Comparison of ENCODE assay signal across 23 cellular contexts in the genomic region with DNA sequence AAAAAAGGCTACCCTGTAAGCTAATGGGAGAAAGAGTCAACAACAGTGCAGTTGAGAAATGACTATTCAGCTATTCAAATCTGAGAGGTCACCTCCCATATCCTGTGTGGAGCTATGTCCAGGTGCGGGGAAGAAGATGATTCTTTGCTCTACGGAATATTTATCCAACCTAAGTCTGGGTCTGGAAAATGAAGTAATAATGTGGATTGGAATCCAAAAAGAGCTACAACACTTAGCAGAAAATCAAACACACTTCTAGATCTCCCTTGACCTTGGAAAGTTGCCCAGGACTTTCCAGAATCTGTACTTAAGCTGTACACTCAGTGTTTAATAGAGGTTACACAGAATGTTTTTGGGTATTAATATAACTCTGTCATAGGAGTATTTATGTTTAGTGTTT.
DNase-seq lines count a peak whose midpoint lies in the region; ATAC-seq, FAIRE-seq and TF ChIP-seq lines count a peak whose summit lies in the region.
"Had no signal": no experiment of that assay in that cellular context is flagged by ENCODE, and none has a peak within 500 bp of the region (broad histone marks: within the 10 kb centered on the region; RNA-seq: fewer than 3 reads in every experiment).

No MANE protein-coding gene starts in this region.

- no peak for FAIRE-seq in pancreas (lab: Jason Lieb, UNC)
- FAIRE-seq: colon, GM12891 had no signal

- no peak overlapping the region for H3K4me3 Mint-ChIP-seq in T-helper 17 cell
- H3K4me3 Mint-ChIP-seq: CD4-positive, alpha-beta T cell had no signal

- H3K4me1 Mint-ChIP-seq in T-helper 17 cell: no peaks in the 10 kb centered on the region

- no peak overlapping the region for H3K4me2 ChIP-seq in GM23248 (ENCODE audit: unreplicated experiment)
- H3K4me2 ChIP-seq: hepatocyte had no signal

- no peaks in the 10 kb centered on the region for H3K79me2 ChIP-seq in GM23248 (ENCODE audit: insufficient read depth)
- H3K79me2 ChIP-seq: hepatocyte had no signal

- no peak overlapping the region for H2AFZ ChIP-seq in GM23248
- H2AFZ ChIP-seq: hepatocyte had no signal

- WGBS in GM23248 (ENCODE audit: low coverage in 1 of 2, low lambda C conversion rate in 2 of 2, missing lambda C conversion rate in 2 of 2), 2 experiments: 97 to 100% methylated on average over 2 of the region's 2 CpGs
- 59 to 67% methylated on average over 2 of the region's 2 CpGs for WGBS in pancreas, 2 donors

- no peak for TF ChIP-seq CTCF in pancreas (IDR thresholded peaks at IDR 0.05)

- no peaks in the 10 kb centered on the region for H3F3A ChIP-seq in GM23248 (ENCODE audit: insufficient read depth)

- H3K36me3 ChIP-seq in GM23248 (ENCODE audit: low read depth) (no peaks in the 10 kb centered on the region), adipocyte (ENCODE audit: control insufficient read depth, insufficient read depth, low read length, severe bottlenecking) (no peaks in the 10 kb centered on the region), pancreas (no peaks in the 10 kb centered on the region)
- H3K36me3 ChIP-seq: WERI-Rb-1 had no signal

- H3K27me3 Mint-ChIP-seq in T-helper 17 cell: no peaks in the 10 kb centered on the region
- H3K27me3 Mint-ChIP-seq: CD4-positive, alpha-beta T cell had no signal

- no peak overlapping the region for H3K4me3 ChIP-seq in GM23248
- H3K4me3 ChIP-seq in adipocyte (ENCODE audit: low read length): no peak overlapping the region
- H3K4me3 ChIP-seq in pancreas: no peak overlapping the region
- H3K4me3 ChIP-seq: hepatocyte had no signal

- ATAC-seq in pancreas: peak in 3 of 4 donors; percentile 34 to 79 (median 53)
- ATAC-seq in GM19397 (IDR thresholded peaks at IDR 0.05; ENCODE audit: unreplicated experiment): no peak
- no peak for ATAC-seq in T-helper 17 cell
- ATAC-seq: sciatic nerve had no signal

- no peak overlapping the region for H3K27ac ChIP-seq in GM23248
- H3K27ac ChIP-seq in pancreas: no peak overlapping the region
- H3K27ac ChIP-seq: hepatocyte, WERI-Rb-1 had no signal

- H3K27me3 ChIP-seq in GM23248 (replicated peaks; ENCODE audit: insufficient read depth) (no peaks in the 10 kb centered on the region), adipocyte (replicated peaks; ENCODE audit: control insufficient read depth, insufficient read depth, low read length) (no peaks in the 10 kb centered on the region), pancreas (no peaks in the 10 kb centered on the region)
- H3K27me3 ChIP-seq: hepatocyte had no signal

- no peaks in the 10 kb centered on the region for H3K4me1 ChIP-seq in GM23248 (ENCODE audit: insufficient read depth)
- peaks cover 4% of the 10 kb centered on the region for H3K4me1 ChIP-seq in adipocyte (ENCODE audit: control insufficient read depth, insufficient read depth, low read length)
- H3K4me1 ChIP-seq in pancreas: peaks cover 0 to 4% (median 4%) of the 10 kb centered on the region in 3 donors

- H3K36me3 Mint-ChIP-seq in T-helper 17 cell (ENCODE audit: low read depth): no peaks in the 10 kb centered on the region

- H3K9me3 ChIP-seq in GM23248 (ENCODE audit: low read depth) (no peaks in the 10 kb centered on the region), adipocyte (ENCODE audit: control insufficient read depth, low read length) (no peaks in the 10 kb centered on the region), pancreas (no peaks in the 10 kb centered on the region), T-helper 17 cell (ENCODE audit: control insufficient read depth, low read length, poor library complexity, severe bottlenecking) (peaks cover 4% of the 10 kb centered on the region)

- no peaks in the 10 kb centered on the region for H4K20me1 ChIP-seq in GM23248 (ENCODE audit: insufficient read depth)

- DNase-seq in GM23248 (peak; percentile 3), adipocyte (ENCODE audit: low read depth) (peak; percentile 10), fibroblast of peridontal ligament (ENCODE audit: extremely low read depth) (peak; percentile 61), pancreas (peak in 1 of 6 donors; percentile 44), nucleus accumbens (lab: John Stamatoyannopoulos, UW) (no peak), T-helper 17 cell (no peak), A172 (ENCODE audit: low spot score) (no peak)
- DNase-seq: activated CD4-positive, alpha-beta T cell treated with anti-CD3 and anti-CD28 coated beads, Interleukin-2, amount 50 U/mL, for 48 hours; activated gamma-delta T cell; amygdala; CD4-positive, alpha-beta T cell; DMS 273 treated with DMSO at 0.1 percent for 48 hours; foreskin melanocyte; Kasumi-1; NCI-H1105; NCI-H2081 treated with DMSO at 0.1 percent for 48 hours; NCI-H510A treated with DMSO at 0.1 percent for 48 hours; WERI-Rb-1 had no signal

- intact Hi-C loops in pancreas (cut with DNase I): no loop called here

- H3K27ac Mint-ChIP-seq in T-helper 17 cell: no peak overlapping the region
- H3K27ac Mint-ChIP-seq: CD4-positive, alpha-beta T cell had no signal

- in situ Hi-C loops in GM23248 (cut with MboI): no loop called here

- H3K9ac ChIP-seq in GM23248 (no peak overlapping the region), adipocyte (ENCODE audit: low read length) (no peak overlapping the region)

- H3K9me2 ChIP-seq in GM23248 (ENCODE audit: insufficient read depth): no peaks in the 10 kb centered on the region

Comparison
In these comparisons a context has a peak if more than half of its experiments do, and no peak if none do; other contexts are left out.
1. DNase-seq: peak in GM23248 (single experiment), adipocyte (single experiment) and fibroblast of peridontal ligament (single experiment); none in nucleus accumbens (0 of 56), T-helper 17 cell (0 of 3) and A172 (single experiment).
2. ATAC-seq: peak in pancreas (3 of 4); none in GM19397 (single experiment) and T-helper 17 cell (single experiment).